8 cellular contexts compared by ENCODE assay signal in genomic region chr1:207049974-207050391, GRCh38. TPM values are rescaled to one million over a fixed set of nuclear protein-coding genes. Genes with fewer than 3 reads are reported as not detected.
DNase-seq lines count a peak whose midpoint lies in the region; ATAC-seq and TF ChIP-seq lines count a peak whose summit lies in the region.

No MANE protein-coding gene starts in this region.

- TF ChIP-seq POLR2A in adrenal gland (IDR thresholded peaks at IDR 0.05): no peak

- whole genome bisulfite sequencing in adrenal gland, 4 donors: 0 to 1% (median 0%) methylated on average over 6 of the region's 6 CpGs
- 0 to 1% (median 0%) methylated on average over 6 of the region's 6 CpGs for WGBS in psoas muscle, 3 donors

- TF ChIP-seq CTCF in adrenal gland (IDR thresholded peaks at IDR 0.05) (peak; percentile 60 to 85 (median 72)), psoas muscle (IDR thresholded peaks at IDR 0.05) (peak; percentile 80)

- H3K4me1 ChIP-seq in HUES6 (ENCODE audit: control insufficient read depth, insufficient read depth, low read length) (peaks cover 12% of the 10 kb centered on the region), adrenal gland (replicated peaks in 1 of 2) (peaks cover 7 to 76% of the 10 kb centered on the region in 2 donors), psoas muscle (peaks cover 39% of the 10 kb centered on the region)

- peaks cover 25% of the 10 kb centered on the region for H3K36me3 ChIP-seq in HUES6 (ENCODE audit: control insufficient read depth, insufficient read depth, low read length)
- peaks cover 0 to 10% of the 10 kb centered on the region in 2 donors for H3K36me3 ChIP-seq in adrenal gland (replicated peaks in 1 of 2)
- H3K36me3 ChIP-seq in psoas muscle (ENCODE audit: insufficient read depth in 1 of 2, low read depth in 1 of 2): peaks cover 2 to 16% of the 10 kb centered on the region in 2 donors

- DNase-seq in NCI-H2196 (lab: John Stamatoyannopoulos, UW; ENCODE audit: unreplicated experiment): peak; percentile 55
- no peak for DNase-seq in NCI-H2196 treated with DMSO at 0.1 percent for 48 hours (lab: John Stamatoyannopoulos, UW; ENCODE audit: unreplicated experiment)
- DNase-seq in RKO (ENCODE audit: low spot score): peak; percentile 76
- peak in 5 of 7 donors; percentile 54 to 82 (median 56) for DNase-seq in adrenal gland
- no peak for DNase-seq in left cardiac atrium
- DNase-seq in psoas muscle: no peak

- H3K4me3 ChIP-seq in HUES6 (ENCODE audit: low read depth, low read length): peak overlapping the region; percentile 84
- H3K4me3 ChIP-seq in adrenal gland: peak overlapping the region; percentile 39 to 80 (median 65)
- peak overlapping the region; percentile 94 for H3K4me3 ChIP-seq in psoas muscle

- no peaks in the 10 kb centered on the region for H3K27me3 ChIP-seq in HUES6 (ENCODE audit: control insufficient read depth, insufficient read depth, low read length)
- H3K27me3 ChIP-seq in adrenal gland: no peaks in the 10 kb centered on the region
- no peaks in the 10 kb centered on the region for H3K27me3 ChIP-seq in psoas muscle (ENCODE audit: insufficient read depth in 3 of 3, low read length in 2 of 3)

- H3K9me3 ChIP-seq in HUES6 (ENCODE audit: control insufficient read depth, insufficient read depth, low read depth, low read length): no peaks in the 10 kb centered on the region
- no peaks in the 10 kb centered on the region for H3K9me3 ChIP-seq in adrenal gland (replicated peaks in 1 of 3)
- no peaks in the 10 kb centered on the region for H3K9me3 ChIP-seq in psoas muscle

- peak overlapping the region; percentile 91 for H3K9ac ChIP-seq in HUES6 (ENCODE audit: low read length)

- ATAC-seq in left cardiac atrium (peak; percentile 31 to 50), psoas muscle (peak in 3 of 4 donors; percentile 46 to 60 (median 50)), HG03521 (IDR thresholded peaks at IDR 0.05; ENCODE audit: unreplicated experiment) (no peak)

- H3K27ac ChIP-seq in HUES6 (ENCODE audit: low read depth, low read length) (peak overlapping the region; percentile 78; the same call in 1 of the 2 replicates), adrenal gland (peak overlapping the region; percentile 86 to 95 (median 92)), psoas muscle (peak overlapping the region; percentile 84)

- intact Hi-C loops in adrenal gland (cut with DNase I) (loop anchor here in 1 of 2 donors (2.0 kb wide), 1 partner anchor 29 kb away; no protein-coding TSS in a partner anchor), left cardiac atrium (cut with DNase I) (loop anchor here in 1 of 2 donors (2.0 kb wide), 1 partner anchor 29 kb away; no protein-coding TSS in a partner anchor), psoas muscle (cut with DNase I) (loop anchor here (2.0 to 5.0 kb wide), 2 partner anchors 29 to 32 kb away; no protein-coding TSS in a partner anchor)

RNA-seq across cellular contexts. Expression of gene YOD1, which starts 1.0 kb away (rescaled TPM):
- total RNA-seq in adrenal gland (10 to 100 TPM in 1 of 8 donors, 1 to 10 TPM in 7; 4.3 to 15.7 (median 8.6) TPM), left cardiac atrium (1 to 10 TPM; 3.4 to 5.9 TPM), psoas muscle (1 to 10 TPM; 3.9 to 7.0 (median 6.0) TPM)
- polyA plus RNA-seq in adrenal gland (10 to 100 TPM in 1 of 3 donors, 1 to 10 TPM in 2; 2.5 to 10.9 (median 3.0) TPM), psoas muscle (1 to 10 TPM; 4.4 to 5.6 (median 5.4) TPM)

RNA-seq across cellular contexts. Expression of gene PFKFB2, which starts 3.1 kb away (rescaled TPM):
- total RNA-seq in adrenal gland (10 to 100 TPM; 10.3 to 25.8 (median 19.6) TPM), left cardiac atrium (10 to 100 TPM; 28.2 to 42.8 TPM), psoas muscle (100 to 1,000 TPM in 1 of 4 donors, 10 to 100 TPM in 3; 36.0 to 149 (median 46.4) TPM)
- polyA plus RNA-seq in adrenal gland (10 to 100 TPM in 1 of 3 donors, 1 to 10 TPM in 2; 3.9 to 10.8 (median 6.7) TPM), psoas muscle (10 to 100 TPM in 2 of 3 donors, 1 to 10 TPM in 1; 3.9 to 32.9 (median 15.4) TPM)

RNA-seq across cellular contexts. Expression of gene C1orf116, which starts 17.4 kb away (rescaled TPM):
- total RNA-seq in adrenal gland: 1 to 10 TPM in 6 of 8 donors, under 1 TPM in 2; 0.21 to 3.7 (median 1.1) TPM
- polyA plus RNA-seq in adrenal gland: under 1 TPM; 0.20 to 0.88 (median 0.88) TPM
- under 1 TPM; 0.06 to 0.10 TPM for total RNA-seq in left cardiac atrium
- total RNA-seq in psoas muscle: 1 to 10 TPM in 1 of 4 donors, under 1 TPM in 3; 0.12 to 1.4 (median 0.35) TPM
- polyA plus RNA-seq in psoas muscle: under 1 TPM; 0.14 to 0.49 (median 0.35) TPM

RNA-seq across cellular contexts. Expression of gene C4BPB, which starts 38.7 kb away (rescaled TPM):
- total RNA-seq in adrenal gland (1 to 10 TPM in 1 of 8 donors, under 1 TPM in 5, not detected in 2; 0.37 to 1.4 (median 0.69) TPM), left cardiac atrium (1 to 10 TPM in 1 of 2 donors, not detected in 1; 2.4 TPM), psoas muscle (under 1 TPM in 3 of 4 donors, not detected in 1; 0.25 to 0.48 (median 0.27) TPM)
- polyA plus RNA-seq in adrenal gland (under 1 TPM; 0.20 to 0.64 (median 0.24) TPM), psoas muscle (under 1 TPM in 2 of 3 donors, not detected in 1; 0.08 to 0.12 TPM)

RNA-seq across cellular contexts. Expression of gene C4BPA, which starts 54.0 kb away (rescaled TPM):
- total RNA-seq in adrenal gland: 10 to 100 TPM in 1 of 8 donors, 1 to 10 TPM in 1, under 1 TPM in 1, not detected in 5; 0.57 to 23.4 (median 8.9) TPM
- under 1 TPM; 0.13 to 0.38 (median 0.32) TPM for polyA plus RNA-seq in adrenal gland
- total RNA-seq in left cardiac atrium: not detected
- total RNA-seq in psoas muscle: under 1 TPM in 1 of 4 donors, not detected in 3; 0.15 TPM
- not detected for polyA plus RNA-seq in psoas muscle

Comparison
In these comparisons a context has a peak if more than half of its experiments do, and no peak if none do; other contexts are left out.
1. DNase-seq: peak in NCI-H2196 (single experiment), RKO (single experiment) and adrenal gland (5 of 7); none in NCI-H2196 treated with DMSO at 0.1 percent for 48 hours (single experiment), left cardiac atrium (single experiment) and psoas muscle (0 of 2).
2. Peak in every context shown above with its lines, with median percentiles within 50 percentile points of each other: H3K27ac ChIP-seq and H3K4me3 ChIP-seq.